Comparison of ENCODE assay signal across 23 cellular contexts in genomic region chr2:29495536-29495935, GRCh38.
"Had no signal": no experiment of that assay in that cellular context is flagged by ENCODE, and none has a peak within 500 bp of the region (broad histone marks: within the 10 kb centered on the region; RNA-seq: fewer than 3 reads in every experiment).

No MANE protein-coding gene starts in this region.

- H3K9me3 ChIP-seq: body of pancreas, gastroesophageal sphincter, heart left ventricle, lower lobe of right lung, sigmoid colon, thyroid gland, upper lobe of right lung had no signal

- DNase-seq: activated CD4-positive, alpha-beta T cell treated with anti-CD3 and anti-CD28 coated beads for 4 hours; activated CD4-positive, alpha-beta T cell treated with anti-CD3 and anti-CD28 coated beads, Interleukin-2, amount 50 U/mL, for 48 hours; activated effector memory CD4-positive, alpha-beta T cell treated with Interleukin-2 at 50 U/mL for 16 hours; activated naive CD4-positive, alpha-beta T cell treated with anti-CD3 and anti-CD28 coated beads, Interleukin-2, amount 10 ng/mL, durations not matched to agents 7 days and 5 days; activated T-cell treated with anti-CD3 and anti-CD28 coated beads, Interleukin-2, amount 50 U/mL, for 48 hours; anterior cingulate cortex; body of pancreas; caudate nucleus; effector memory CD4-positive, alpha-beta T cell; heart left ventricle; kidney; lower lobe of right lung; mesendoderm; naive thymus-derived CD8-positive, alpha-beta T cell; retina; sigmoid colon; stimulated activated CD4-positive, alpha-beta T cell treated with anti-CD3 and anti-CD28 coated beads, Interleukin-4, amount 100 ng/mL, for 1 hour; stimulated activated naive CD4-positive, alpha-beta T cell treated with Interleukin-2 at 50 U/mL for 16 hours; T-helper 1 cell; thyroid gland; upper lobe of right lung had no signal

- H3K27me3 ChIP-seq: body of pancreas, heart left ventricle, neural progenitor cell, sigmoid colon, thyroid gland, upper lobe of right lung had no signal

- H3K4me1 ChIP-seq: body of pancreas, gastroesophageal sphincter, heart left ventricle, lower lobe of right lung, neural progenitor cell, sigmoid colon, thyroid gland, upper lobe of right lung had no signal

- H3K4me3 ChIP-seq: body of pancreas, gastroesophageal sphincter, heart left ventricle, lower lobe of right lung, neural progenitor cell, sigmoid colon, thyroid gland, upper lobe of right lung had no signal

- H2AFZ ChIP-seq: neural progenitor cell had no signal

- H3K9ac ChIP-seq: neural progenitor cell had no signal

- H3K27ac ChIP-seq: body of pancreas, gastroesophageal sphincter, heart left ventricle, lower lobe of right lung, neural progenitor cell, sigmoid colon, thyroid gland, upper lobe of right lung had no signal

- H3K4me2 ChIP-seq: neural progenitor cell had no signal

- H3K36me3 ChIP-seq: gastroesophageal sphincter, heart left ventricle, lower lobe of right lung, neural progenitor cell, sigmoid colon, thyroid gland, upper lobe of right lung had no signal
